Comparison of ENCODE assay signal across 25 cellular contexts in genomic region chr2:115290478-115290877, GRCh38.
"Had no signal": no experiment of that assay in that cellular context is flagged by ENCODE, and none has a peak within 500 bp of the region (broad histone marks: within the 10 kb centered on the region; RNA-seq: fewer than 3 reads in every experiment).

No MANE protein-coding gene starts in this region.

- DNase-seq: stimulated activated CD4-positive, alpha-beta T cell treated with anti-CD3 and anti-CD28 coated beads, Interleukin-2, amount 100 ng/mL, for 48 hours; stimulated activated CD4-positive, alpha-beta T cell treated with anti-CD3 and anti-CD28 coated beads, Interleukin-4, amount 100 ng/mL, for 1 hour; stimulated activated CD4-positive, alpha-beta T cell treated with anti-CD3 and anti-CD28 coated beads, Interleukin-4, amount 100 ng/mL, for 24 hours; stimulated activated CD4-positive, alpha-beta T cell treated with anti-CD3 and anti-CD28 coated beads, Interleukin-4, amount 100 ng/mL, for 4 hours; stimulated activated CD8-positive, alpha-beta memory T cell treated with anti-CD3 and anti-CD28 coated beads, Interleukin-4, amount 100 ng/mL, for 48 hours; stimulated activated naive B cell treated with anti-CD40 and anti-IgM and Interleukin-4, amounts not matched to agents 10 μg/mL and 1 μg/mL and 100 μg/mL, for 72 hours; stimulated activated naive CD4-positive, alpha-beta T cell; stimulated activated naive CD4-positive, alpha-beta T cell treated with Interleukin-2 at 50 U/mL for 16 hours; stimulated activated naive CD8-positive, alpha-beta T cell treated with anti-CD3 and anti-CD28 coated beads, Interleukin-15, amount 100 ng/mL, for 72 hours; stimulated activated naive CD8-positive, alpha-beta T cell treated with anti-CD3 and anti-CD28 coated beads, Interleukin-15, Interleukin-2, amounts not matched to agents 100 U/mL and 50 U/mL, for 24 hours; stomach; substantia nigra; testis; thyroid gland; tibial artery; transverse colon; upper lobe of left lung; upper lobe of right lung; uterus had no signal

- H3K27ac ChIP-seq: stomach, suprapubic skin, testis, thoracic aorta, thyroid gland, tibial artery, tibial nerve, transverse colon, upper lobe of left lung, upper lobe of right lung, uterus, vagina had no signal

- H3K36me3 ChIP-seq: stomach, suprapubic skin, thoracic aorta, thyroid gland, tibial artery, tibial nerve, transverse colon, upper lobe of left lung, upper lobe of right lung, uterus, vagina had no signal

- H3K4me1 ChIP-seq: stomach, suprapubic skin, testis, thyroid gland, tibial artery, tibial nerve, transverse colon, upper lobe of left lung, upper lobe of right lung, uterus, vagina had no signal

- H3K4me3 ChIP-seq: stomach, suprapubic skin, testis, thoracic aorta, thyroid gland, tibial artery, tibial nerve, transverse colon, upper lobe of left lung, upper lobe of right lung, uterus, vagina had no signal

- H3K9me3 ChIP-seq: stomach, suprapubic skin, testis, thoracic aorta, thyroid gland, tibial artery, tibial nerve, transverse colon, upper lobe of left lung, upper lobe of right lung, uterus, vagina had no signal

- ATAC-seq: stimulated activated effector memory CD8-positive, alpha-beta T cell treated with anti-CD3 and anti-CD28 coated beads, Interleukin-12 subunit alpha, Interleukin-12 subunit beta, amount 100 ng/mL, for 72 hours; stimulated activated memory B cell treated with anti-CD40 and anti-IgM and Interleukin-4, amounts not matched to agents 10 μg/mL and 1 μg/mL and 100 μg/mL, for 72 hours; stimulated activated naive B cell treated with anti-CD40 and anti-IgM and Interleukin-4, amounts not matched to agents 10 μg/mL and 1 μg/mL and 100 μg/mL, for 72 hours; stimulated activated naive CD8-positive, alpha-beta T cell treated with anti-CD3 and anti-CD28 coated beads, Interleukin-15, amount 100 ng/mL, for 72 hours; stimulated activated naive CD8-positive, alpha-beta T cell treated with anti-CD3 and anti-CD28 coated beads, Interleukin-15, Interleukin-2, amounts not matched to agents 100 U/mL and 50 U/mL, for 24 hours; upper lobe of right lung had no signal

- H3K27me3 ChIP-seq: stomach, suprapubic skin, testis, thyroid gland, tibial artery, tibial nerve, transverse colon, upper lobe of left lung, upper lobe of right lung, uterus, vagina had no signal
